ENCODE assay signal across 1 cellular context in genomic region chr22:38165929-38166593, GRCh38.
TF ChIP-seq lines count a peak whose summit lies in the region.

No MANE protein-coding gene starts in this region.

TF ChIP-seq in WTC11, 78 proteins besides CTCF, POLR2A, EP300 and RAD21 (continued from another document):
- peak; percentile 78 for TF ChIP-seq USF2 (CRISPR knock-in tag; IDR thresholded peaks at IDR 0.05)
